ENCODE assay signal across 8 cellular contexts in the genomic region with DNA sequence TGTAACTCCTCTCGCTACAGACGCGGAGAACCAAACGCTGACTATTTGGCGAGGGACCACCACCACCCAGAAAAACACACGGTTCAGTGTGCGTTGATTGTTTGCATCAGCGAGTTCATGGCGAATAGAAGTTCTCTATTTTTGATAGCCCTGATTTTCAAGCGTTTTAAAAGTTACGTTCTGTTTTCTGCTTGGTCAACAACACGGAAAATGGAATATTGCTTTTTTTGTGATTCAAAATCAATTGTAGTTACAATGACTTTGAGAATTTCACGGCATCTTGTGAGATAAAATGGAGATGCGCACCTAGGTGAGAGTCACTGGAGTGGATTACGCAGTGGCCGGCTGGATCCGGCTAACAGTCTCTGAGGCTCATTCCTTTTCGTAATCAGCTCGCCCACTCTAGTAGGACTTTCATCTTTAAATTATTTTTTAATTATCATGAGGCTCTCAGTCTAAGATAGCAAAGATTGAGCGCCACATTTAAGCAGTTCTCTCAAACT. TPM values are rescaled to one million over a fixed set of nuclear protein-coding genes. Genes with fewer than 3 reads are reported as not detected.
A peak's percentile ranks its signal among the peaks of the same experiment; 100 is the strongest.
DNase-seq lines count a peak whose midpoint lies in the region; ATAC-seq, FAIRE-seq and TF ChIP-seq lines count a peak whose summit lies in the region.

No MANE protein-coding gene starts in this region.

- BruUV-seq in K562 (replicated peaks; lab: Mats Ljungman, UMichigan), result no TSS peak

- DNase-seq in Daoy (ENCODE audit: low read depth), result peak; percentile 30
- DNase-seq in K562 (ENCODE audit: extremely low read depth in 1 of 4, low spot score in 3 of 4), result no peak
- DNase-seq in kidney epithelial cell (ENCODE audit: low read depth), result no peak
- no peak for DNase-seq in suprapubic skin (ENCODE audit: low spot score in 2 of 2)

- no peak for ATAC-seq in K562
- no peak for ATAC-seq in GM19455 (IDR thresholded peaks at IDR 0.05; ENCODE audit: unreplicated experiment)
- no peak for ATAC-seq in GM19035 (IDR thresholded peaks at IDR 0.05; ENCODE audit: unreplicated experiment)
- no peak for ATAC-seq in HG02840 (IDR thresholded peaks at IDR 0.05; ENCODE audit: low FRiP score, unreplicated experiment)

- peaks cover 9% of the 10 kb centered on the region for H3K4me1 ChIP-seq in Loucy (ENCODE audit: insufficient read depth, low read length, poor library complexity, severe bottlenecking)
- peaks cover 0 to 16% of the 10 kb centered on the region in 2 experiments; a peak in 2 of 5 replicates for H3K4me1 ChIP-seq in K562 (replicated peaks in 1 of 2; ENCODE audit: control insufficient read depth in 2 of 2, insufficient read depth in 2 of 2, low read length in 2 of 2)
- H3K4me1 ChIP-seq in suprapubic skin, result peaks cover 25% of the 10 kb centered on the region

- in situ Hi-C loops in K562 (cut with MboI), result no loop called here

- H3K9ac ChIP-seq in Loucy (ENCODE audit: low read depth, low read length, poor library complexity, severe bottlenecking), result peak overlapping the region; percentile 83
- peak overlapping the region; percentile 61 to 83; a peak in 3 of 4 replicates for H3K9ac ChIP-seq in K562 (ENCODE audit: insufficient read depth in 1 of 2, low read depth in 2 of 2, low read length in 2 of 2)

- H3F3A ChIP-seq in Loucy (ENCODE audit: low read depth), result no peaks in the 10 kb centered on the region

- H3K9me3 ChIP-seq in Loucy (ENCODE audit: insufficient read depth, low read depth, low read length) (no peaks in the 10 kb centered on the region), K562 (replicated peaks; ENCODE audit: control insufficient read depth, insufficient read depth, low read depth, low read length) (no peaks in the 10 kb centered on the region), suprapubic skin (no peaks in the 10 kb centered on the region)

- no peaks in the 10 kb centered on the region for H3K9me1 ChIP-seq in K562 (ENCODE audit: control insufficient read depth, insufficient read depth, low read length)

- no peak for TF ChIP-seq EP300 in K562 (IDR thresholded peaks at IDR 0.05; ENCODE audit: low read length)
- TF ChIP-seq EP300 in suprapubic skin (IDR thresholded peaks at IDR 0.05), result no peak

- POLR2A ChIA-PET in K562 (lab: Yijun Ruan, JAX), result interaction anchor here (0.6 kb wide), 1 partner anchor 169 kb away, joined by 3 read pairs; no protein-coding TSS in a partner anchor

- no peak for TF ChIP-seq RAD21 in K562 (CRISPR knock-in tag; conservative IDR thresholded peaks at IDR 0.05 in 1 of 2, IDR thresholded peaks at IDR 0.05 in 1 of 2)

- H3K79me2 ChIP-seq in Loucy (ENCODE audit: insufficient read depth, low read length), result no peaks in the 10 kb centered on the region
- no peaks in the 10 kb centered on the region for H3K79me2 ChIP-seq in K562 (ENCODE audit: control insufficient read depth, insufficient read depth, low read length)

- TF ChIP-seq CTCF in Loucy (conservative IDR thresholded peaks at IDR 0.05; ENCODE audit: low read length) (no peak), K562 (IDR thresholded peaks at IDR 0.05 in 2 of 3, conservative IDR thresholded peaks at IDR 0.05 in 1 of 3; ENCODE audit: insufficient read depth in 2 of 3, low read depth in 1 of 3, low read length in 3 of 3) (no peak), kidney epithelial cell (IDR thresholded peaks at IDR 0.05; ENCODE audit: insufficient read depth, low read length, poor library complexity, severe bottlenecking) (no peak), suprapubic skin (IDR thresholded peaks at IDR 0.05) (no peak)

- intact Hi-C loops in K562 (cut with micrococcal nuclease), result loop anchor here (5.0 kb wide), 1 partner anchor 90 kb away; the partner anchor contains the start of gene BBX

- peak overlapping the region; percentile 90 for H2AFZ ChIP-seq in Loucy (ENCODE audit: low read length)
- H2AFZ ChIP-seq in K562 (ENCODE audit: low read depth, low read length), result peak overlapping the region; percentile 73

- WGBS in K562 (ENCODE audit: insufficient coverage, low coverage, missing lambda C conversion rate), result 38% methylated on average over 20 of the region's 20 CpGs
- 2% methylated on average over 20 of the region's 20 CpGs for WGBS in suprapubic skin

- no peak for FAIRE-seq in K562 (lab: Jason Lieb, UNC)

- H3K36me3 ChIP-seq in Loucy (ENCODE audit: insufficient read depth, low read length), result no peaks in the 10 kb centered on the region
- H3K36me3 ChIP-seq in K562 (ENCODE audit: control insufficient read depth, insufficient read depth, low read length), result no peaks in the 10 kb centered on the region
- H3K36me3 ChIP-seq in kidney epithelial cell (ENCODE audit: control insufficient read depth, insufficient read depth, low read length), result no peaks in the 10 kb centered on the region
- no peaks in the 10 kb centered on the region for H3K36me3 ChIP-seq in suprapubic skin

- CTCF ChIA-PET in K562 (lab: Yijun Ruan, JAX; ENCODE audit: low intra/inter-chr PET ratio), result no interaction called here

- H3K27me3 ChIP-seq in Loucy (ENCODE audit: insufficient read depth, low read length, poor library complexity, severe bottlenecking), result no peaks in the 10 kb centered on the region
- no peaks in the 10 kb centered on the region for H3K27me3 ChIP-seq in K562 (ENCODE audit: control insufficient read depth in 2 of 2, insufficient read depth in 2 of 2, low read length in 2 of 2)
- H3K27me3 ChIP-seq in kidney epithelial cell (ENCODE audit: control insufficient read depth, insufficient read depth, low read length), result no peaks in the 10 kb centered on the region
- H3K27me3 ChIP-seq in suprapubic skin, result no peaks in the 10 kb centered on the region

- H3K4me3 ChIP-seq in Loucy (ENCODE audit: low read length, poor library complexity, severe bottlenecking) (peak overlapping the region; percentile 83), K562 (peak overlapping the region; percentile 37), kidney epithelial cell (ENCODE audit: low read depth, low read length) (peak overlapping the region; percentile 71), suprapubic skin (peak overlapping the region; percentile 77)

- H3K9me2 ChIP-seq in Loucy (replicated peaks; ENCODE audit: low read depth, low read length), result no peaks in the 10 kb centered on the region

- H3K4me2 ChIP-seq in Loucy (ENCODE audit: low read depth, low read length, poor library complexity, severe bottlenecking) (peak overlapping the region; percentile 70), K562 (ENCODE audit: insufficient read depth, low read length) (peak overlapping the region; percentile 67)

- TF ChIP-seq POLR2A in K562 (conservative IDR thresholded peaks at IDR 0.05) (no peak), suprapubic skin (IDR thresholded peaks at IDR 0.05) (no peak)

- H3K27ac ChIP-seq in K562 (ENCODE audit: extremely low read depth, low read depth, low read length), result no peak overlapping the region
- H3K27ac ChIP-seq in suprapubic skin, result peak overlapping the region; percentile 90

- H4K20me1 ChIP-seq in Loucy (ENCODE audit: insufficient read depth, low read length, poor library complexity, severe bottlenecking), result no peaks in the 10 kb centered on the region
- H4K20me1 ChIP-seq in K562 (replicated peaks; ENCODE audit: control insufficient read depth, insufficient read depth, low read length), result no peaks in the 10 kb centered on the region

TF ChIP-seq in K562, 482 proteins besides CTCF, POLR2A, EP300 and RAD21 (continues in another document):
- no peak for TF ChIP-seq RBM15 (IDR thresholded peaks at IDR 0.05; ENCODE audit: insufficient read depth, low read length)
- no peak for TF ChIP-seq NCOA4 (IDR thresholded peaks at IDR 0.05; ENCODE audit: partially characterized antibody)
- TF ChIP-seq NFE2 (IDR thresholded peaks at IDR 0.05; ENCODE audit: low read depth), result no peak
- TF ChIP-seq ZC3H4 (CRISPR knock-in tag; IDR thresholded peaks at IDR 0.05; ENCODE audit: borderline replicate concordance), result no peak
- no peak for TF ChIP-seq ELK1 (CRISPR knock-in tag; IDR thresholded peaks at IDR 0.05)
- TF ChIP-seq, protein P1, sequence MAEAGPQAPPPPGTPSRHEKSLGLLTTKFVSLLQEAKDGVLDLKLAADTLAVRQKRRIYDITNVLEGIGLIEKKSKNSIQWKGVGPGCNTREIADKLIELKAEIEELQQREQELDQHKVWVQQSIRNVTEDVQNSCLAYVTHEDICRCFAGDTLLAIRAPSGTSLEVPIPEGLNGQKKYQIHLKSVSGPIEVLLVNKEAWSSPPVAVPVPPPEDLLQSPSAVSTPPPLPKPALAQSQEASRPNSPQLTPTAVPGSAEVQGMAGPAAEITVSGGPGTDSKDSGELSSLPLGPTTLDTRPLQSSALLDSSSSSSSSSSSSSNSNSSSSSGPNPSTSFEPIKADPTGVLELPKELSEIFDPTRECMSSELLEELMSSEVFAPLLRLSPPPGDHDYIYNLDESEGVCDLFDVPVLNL (CRISPR knock-in tag; IDR thresholded peaks at IDR 0.05; ENCODE audit: low read depth), result no peak

RNA-seq across cellular contexts. Expression of gene CCDC54, which starts 54.8 kb away (rescaled TPM):
- total RNA-seq in Daoy (2014; rRNA removed; shearing (Covaris generic)), result not detected in 2 replicates
- total RNA-seq in K562 (2011; cell fraction: chromatin; rRNA removed; ENCODE audit: low replicate concordance), result not detected in 2 replicates
- not detected in 2 replicates for total RNA-seq in K562 (2011; cell fraction: nucleolus; rRNA removed)
- not detected in 2 replicates for total RNA-seq in K562 (2011; cell fraction: nucleoplasm; rRNA removed)
- total RNA-seq in K562 (2014; rRNA removed) (not detected in 2 replicates), K562 (2014; rRNA removed; fragmentation: Illumina TruSeq; extraction: Trizol) (not detected in 2 replicates), K562 (2015; rRNA removed; fragmentation: Illumina TruSeq; extraction: Trizol) (not detected in 2 replicates), K562 (2021) (not detected in 2 replicates), kidney epithelial cell (not detected in 2 replicates), suprapubic skin (not detected)
- polyA plus RNA-seq in K562 (2011; rRNA removed) (not detected in 2 replicates), K562 (2014; fragmentation: Illumina TruSeq; extraction: Trizol) (not detected in 2 replicates), K562 (2014; fragmentation: Nextera tagmentation; extraction: Ambion mirVana) (not detected), K562 (2014; rRNA removed) (not detected in 2 replicates)
- polyA plus RNA-seq in K562 (2011; cell fraction: cytosol; rRNA removed), result not detected in 2 replicates
- not detected in 2 replicates for polyA plus RNA-seq in K562 (2011; cell fraction: nucleus; rRNA removed)
- not detected in 2 replicates for polyA plus RNA-seq in K562 (2012)
- polyA minus RNA-seq in K562 (2011; rRNA and poly(A)+ RNA removed), result not detected in 2 replicates
- not detected in 2 replicates for polyA minus RNA-seq in K562 (2011; cell fraction: cytosol; rRNA and poly(A)+ RNA removed)
- polyA minus RNA-seq in K562 (2011; cell fraction: nucleus; rRNA and poly(A)+ RNA removed), result not detected in 2 replicates
